In genomic region chr1:109396971-109397370, GRCh38 we compare ENCODE assay signal across 9 cellular contexts. TPM values are rescaled to one million over a fixed set of nuclear protein-coding genes. Genes with fewer than 3 reads are reported as not detected.
DNase-seq lines count a peak whose midpoint lies in the region; ATAC-seq, FAIRE-seq and TF ChIP-seq lines count a peak whose summit lies in the region.
"Had no signal": no experiment of that assay in that cellular context is flagged by ENCODE, and none has a peak within 500 bp of the region (broad histone marks: within the 10 kb centered on the region; RNA-seq: fewer than 3 reads in every experiment).

No MANE protein-coding gene starts in this region.

- WGBS in SK-N-SH (ENCODE audit: low lambda C conversion rate): 19% methylated on average over 14 of the region's 14 CpGs

- H3K9me3 ChIP-seq in SK-N-SH: no peaks in the 10 kb centered on the region
- no peaks in the 10 kb centered on the region for H3K9me3 ChIP-seq in skeletal muscle tissue (ENCODE audit: control insufficient read depth in 3 of 3, low read length in 3 of 3)
- H3K9me3 ChIP-seq: adrenal gland had no signal

- H3K36me3 Mint-ChIP-seq in T-cell: peaks cover 5% of the 10 kb centered on the region
- H3K36me3 Mint-ChIP-seq in glutamatergic neuron (ENCODE audit: unreplicated experiment): no peaks in the 10 kb centered on the region

- H3K27me3 Mint-ChIP-seq in T-cell (peaks cover 38 to 52% of the 10 kb centered on the region in 2 donors), glutamatergic neuron (ENCODE audit: unreplicated experiment) (no peaks in the 10 kb centered on the region)

- peaks cover 17 to 21% of the 10 kb centered on the region in 2 experiments; a peak in 3 of 4 replicates for H3K4me1 ChIP-seq in SK-N-SH (ENCODE audit: control insufficient read depth in 1 of 2, insufficient read depth in 2 of 2, low read depth in 1 of 2, low read length in 1 of 2)
- H3K4me1 ChIP-seq in skeletal muscle tissue (ENCODE audit: control insufficient read depth in 3 of 3, insufficient read depth in 3 of 3, low read length in 3 of 3): peaks cover 45 to 51% (median 46%) of the 10 kb centered on the region in 3 donors

- H3K4me3 Mint-ChIP-seq in T-cell: peak overlapping the region; percentile 78 to 86 (median 80)
- H3K4me3 Mint-ChIP-seq in glutamatergic neuron (ENCODE audit: unreplicated experiment): peak overlapping the region; percentile 97

- peaks cover 14% of the 10 kb centered on the region for H3F3A ChIP-seq in SK-N-SH (replicated peaks; ENCODE audit: insufficient read depth)

- CTCF ChIA-PET in SK-N-SH (lab: Yijun Ruan, JAX): interaction anchor here (0.9 to 14.6 kb wide), 12 partner anchors 10 to 196 kb away, joined by 3 to 252 read pairs (median 8); partner anchors contain the start of genes MYBPHL and PSRC1
- CTCF ChIA-PET in T-cell (lab: Charles Lee): interaction anchor here in 1 of 2 donors (0.5 to 2.1 kb wide), 2 partner anchors 120 to 135 kb away, joined by 4 to 5 read pairs; no protein-coding TSS in a partner anchor

- H3K4me1 Mint-ChIP-seq in T-cell (peaks cover 11 to 21% (median 20%) of the 10 kb centered on the region in 3 donors), glutamatergic neuron (ENCODE audit: low read depth, unreplicated experiment) (peaks cover 24% of the 10 kb centered on the region)

- no peak overlapping the region for H3K27ac ChIP-seq in SK-N-SH (ENCODE audit: low read depth in 2 of 2, low read length in 1 of 2)
- peak overlapping the region; percentile 77 for H3K27ac ChIP-seq in skeletal muscle tissue (ENCODE audit: low read depth, low read length)

- H3K9me3 Mint-ChIP-seq in T-cell (no peaks in the 10 kb centered on the region), glutamatergic neuron (ENCODE audit: unreplicated experiment) (peaks cover 5% of the 10 kb centered on the region)

- H3K36me3 ChIP-seq in SK-N-SH (replicated peaks in 1 of 2; ENCODE audit: control insufficient read depth in 1 of 2, insufficient read depth in 2 of 2, low read length in 1 of 2): peaks cover 7 to 17% of the 10 kb centered on the region in 2 experiments
- H3K36me3 ChIP-seq in skeletal muscle tissue (ENCODE audit: control insufficient read depth in 3 of 3, insufficient read depth in 3 of 3, low read length in 3 of 3): peaks cover 0 to 6% (median 0%) of the 10 kb centered on the region in 3 donors

- TF ChIP-seq RAD21 in SK-N-SH (IDR thresholded peaks at IDR 0.05; ENCODE audit: low read length): no peak

- no peaks in the 10 kb centered on the region for H3K9me2 ChIP-seq in SK-N-SH

- TF ChIP-seq CTCF in SK-N-SH (IDR thresholded peaks at IDR 0.05): no peak
- TF ChIP-seq CTCF in glutamatergic neuron (IDR thresholded peaks at IDR 0.05; ENCODE audit: partially characterized antibody, unreplicated experiment): no peak

- H3K9ac ChIP-seq in SK-N-SH (no peak overlapping the region), skeletal muscle tissue (ENCODE audit: low read depth in 1 of 3, low read length in 3 of 3) (peak overlapping the region; percentile 69 to 82 (median 75))

- ATAC-seq in SK-N-SH treated with all-trans-retinoic acid at 6 μM for 48 hours: no peak
- ATAC-seq in T-cell (replicated peaks in 1 of 4): no peak
- no peak for ATAC-seq in GM21381 (IDR thresholded peaks at IDR 0.05; ENCODE audit: unreplicated experiment)
- no peak for ATAC-seq in GM19455 (IDR thresholded peaks at IDR 0.05; ENCODE audit: unreplicated experiment)

- H3K27ac Mint-ChIP-seq in T-cell (no peak overlapping the region), glutamatergic neuron (ENCODE audit: unreplicated experiment) (peak overlapping the region; percentile 76)

- H3K4me3 ChIP-seq in SK-N-SH (ENCODE audit: low read depth in 2 of 2, low read length in 1 of 2): peak overlapping the region; percentile 65 to 88
- H3K4me3 ChIP-seq in skeletal muscle tissue (ENCODE audit: low read length in 3 of 3): peak overlapping the region; percentile 72 to 78 (median 76)

- POLR2A ChIA-PET in SK-N-SH (lab: Yijun Ruan, JAX) (interaction anchor here (1.1 to 2.7 kb wide), 3 partner anchors 119 to 147 kb away, joined by 3 to 14 read pairs (median 4); partner anchors contain the start of gene CELSR2), T-cell (lab: Charles Lee) (no interaction called here)

- H3K4me2 ChIP-seq in SK-N-SH: peak overlapping the region; percentile 77

- no peak for TF ChIP-seq EP300 in SK-N-SH (IDR thresholded peaks at IDR 0.05; ENCODE audit: borderline replicate concordance in 1 of 2, low read depth in 1 of 2, low read length in 1 of 2)

- H3K79me2 ChIP-seq in SK-N-SH (ENCODE audit: insufficient read depth): peaks cover 26% of the 10 kb centered on the region

- no peaks in the 10 kb centered on the region for H3K27me3 ChIP-seq in SK-N-SH (ENCODE audit: insufficient read depth)
- no peaks in the 10 kb centered on the region for H3K27me3 ChIP-seq in skeletal muscle tissue (ENCODE audit: control insufficient read depth in 3 of 3, insufficient read depth in 3 of 3, low read length in 3 of 3)
- H3K27me3 ChIP-seq: adrenal gland had no signal

- DNase-seq in SK-N-SH (no peak), T-cell (peak in 1 of 34 experiments; percentile 5), glutamatergic neuron (no peak), RCC 7860 (ENCODE audit: low spot score) (no peak)

- peak overlapping the region; percentile 86 for H2AFZ ChIP-seq in SK-N-SH (ENCODE audit: low read depth)

- H4K20me1 ChIP-seq in SK-N-SH (ENCODE audit: insufficient read depth): no peaks in the 10 kb centered on the region

- FAIRE-seq in RCC 7860 (lab: Jason Lieb, UNC): no peak

TF ChIP-seq in SK-N-SH, 30 proteins besides CTCF, POLR2A, EP300 and RAD21:
- TF ChIP-seq, protein P1, sequence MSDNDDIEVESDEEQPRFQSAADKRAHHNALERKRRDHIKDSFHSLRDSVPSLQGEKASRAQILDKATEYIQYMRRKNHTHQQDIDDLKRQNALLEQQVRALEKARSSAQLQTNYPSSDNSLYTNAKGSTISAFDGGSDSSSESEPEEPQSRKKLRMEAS (IDR thresholded peaks at IDR 0.05; ENCODE audit: low read depth): 0 out of 2 replicates have a peak, but pooled peaks have one; percentile 6
- TF ChIP-seq SMC3 (IDR thresholded peaks at IDR 0.05; ENCODE audit: low read depth, low read length): no peak
- TF ChIP-seq RFX5 (IDR thresholded peaks at IDR 0.05; ENCODE audit: low read length): no peak
- no peak for TF ChIP-seq TAF1 (IDR thresholded peaks at IDR 0.05; ENCODE audit: borderline replicate concordance, low read depth, low read length)
- no peak for TF ChIP-seq SIN3A (IDR thresholded peaks at IDR 0.05; ENCODE audit: borderline replicate concordance, low read depth, low read length)
- TF ChIP-seq, protein P2, sequence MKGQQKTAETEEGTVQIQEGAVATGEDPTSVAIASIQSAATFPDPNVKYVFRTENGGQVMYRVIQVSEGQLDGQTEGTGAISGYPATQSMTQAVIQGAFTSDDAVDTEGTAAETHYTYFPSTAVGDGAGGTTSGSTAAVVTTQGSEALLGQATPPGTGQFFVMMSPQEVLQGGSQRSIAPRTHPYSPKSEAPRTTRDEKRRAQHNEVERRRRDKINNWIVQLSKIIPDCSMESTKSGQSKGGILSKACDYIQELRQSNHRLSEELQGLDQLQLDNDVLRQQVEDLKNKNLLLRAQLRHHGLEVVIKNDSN (IDR thresholded peaks at IDR 0.05; ENCODE audit: borderline replicate concordance, low read depth): no peak
- TF ChIP-seq TCF12 (IDR thresholded peaks at IDR 0.05): no peak

TF ChIP-seq in SK-N-SH treated with all-trans-retinoic acid at 6 μM for 48 hours, 23 proteins besides CTCF, POLR2A, EP300 and RAD21:
- TF ChIP-seq GLIS3 (CRISPR knock-in tag; IDR thresholded peaks at IDR 0.05): no peak
- no peak for TF ChIP-seq ZNF565 (CRISPR knock-in tag; conservative IDR thresholded peaks at IDR 0.05; ENCODE audit: low read depth)
- TF ChIP-seq TCF4 (CRISPR knock-in tag; IDR thresholded peaks at IDR 0.05; ENCODE audit: borderline replicate concordance): no peak
- TF ChIP-seq SNAI2 (CRISPR knock-in tag; IDR thresholded peaks at IDR 0.05): no peak
- TF ChIP-seq ZNF70 (CRISPR knock-in tag; IDR thresholded peaks at IDR 0.05): no peak
- no peak for TF ChIP-seq OSR1 (CRISPR knock-in tag; IDR thresholded peaks at IDR 0.05)
- no peak for TF ChIP-seq BACH2 (CRISPR knock-in tag; IDR thresholded peaks at IDR 0.05; ENCODE audit: borderline replicate concordance)
- no peak for TF ChIP-seq ZC3H10 (CRISPR knock-in tag; IDR thresholded peaks at IDR 0.05)
- TF ChIP-seq, protein P3, sequence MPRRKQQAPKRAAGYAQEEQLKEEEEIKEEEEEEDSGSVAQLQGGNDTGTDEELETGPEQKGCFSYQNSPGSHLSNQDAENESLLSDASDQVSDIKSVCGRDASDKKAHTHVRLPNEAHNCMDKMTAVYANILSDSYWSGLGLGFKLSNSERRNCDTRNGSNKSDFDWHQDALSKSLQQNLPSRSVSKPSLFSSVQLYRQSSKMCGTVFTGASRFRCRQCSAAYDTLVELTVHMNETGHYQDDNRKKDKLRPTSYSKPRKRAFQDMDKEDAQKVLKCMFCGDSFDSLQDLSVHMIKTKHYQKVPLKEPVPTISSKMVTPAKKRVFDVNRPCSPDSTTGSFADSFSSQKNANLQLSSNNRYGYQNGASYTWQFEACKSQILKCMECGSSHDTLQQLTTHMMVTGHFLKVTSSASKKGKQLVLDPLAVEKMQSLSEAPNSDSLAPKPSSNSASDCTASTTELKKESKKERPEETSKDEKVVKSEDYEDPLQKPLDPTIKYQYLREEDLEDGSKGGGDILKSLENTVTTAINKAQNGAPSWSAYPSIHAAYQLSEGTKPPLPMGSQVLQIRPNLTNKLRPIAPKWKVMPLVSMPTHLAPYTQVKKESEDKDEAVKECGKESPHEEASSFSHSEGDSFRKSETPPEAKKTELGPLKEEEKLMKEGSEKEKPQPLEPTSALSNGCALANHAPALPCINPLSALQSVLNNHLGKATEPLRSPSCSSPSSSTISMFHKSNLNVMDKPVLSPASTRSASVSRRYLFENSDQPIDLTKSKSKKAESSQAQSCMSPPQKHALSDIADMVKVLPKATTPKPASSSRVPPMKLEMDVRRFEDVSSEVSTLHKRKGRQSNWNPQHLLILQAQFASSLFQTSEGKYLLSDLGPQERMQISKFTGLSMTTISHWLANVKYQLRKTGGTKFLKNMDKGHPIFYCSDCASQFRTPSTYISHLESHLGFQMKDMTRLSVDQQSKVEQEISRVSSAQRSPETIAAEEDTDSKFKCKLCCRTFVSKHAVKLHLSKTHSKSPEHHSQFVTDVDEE (CRISPR knock-in tag; IDR thresholded peaks at IDR 0.05): no peak
- no peak for TF ChIP-seq CSDC2 (CRISPR knock-in tag; IDR thresholded peaks at IDR 0.05)
TF ChIP-seq in SK-N-SH treated with all-trans-retinoic acid at 6 μM for 48 hours: peak in this region for 0.

RNA-seq across cellular contexts. Expression of gene SORT1, which starts 0.7 kb away (rescaled TPM):
- polyA plus RNA-seq in SK-N-SH (2012; rRNA removed): 8.5 and 13.7 TPM in 2 replicates
- polyA plus RNA-seq in SK-N-SH (2012; cell fraction: cytosol; rRNA removed): 11.2 and 12.1 TPM in 2 replicates
- 5.4 and 9.9 TPM in 2 replicates for polyA plus RNA-seq in SK-N-SH (2012; cell fraction: nucleus; rRNA removed)
- total RNA-seq in T-cell (1 to 10 TPM in 4 of 5 donors, under 1 TPM in 1; 0.82 to 2.9 (median 1.5) TPM), glutamatergic neuron (ENCODE audit: unreplicated experiment) (53.2 TPM), skeletal muscle tissue (22.4 TPM)

RNA-seq across cellular contexts. Expression of gene PSMA5, which starts 29.3 kb away (rescaled TPM):
- polyA plus RNA-seq in SK-N-SH (2012; rRNA removed): 118 and 139 TPM in 2 replicates
- polyA plus RNA-seq in SK-N-SH (2012; cell fraction: cytosol; rRNA removed): 136 and 148 TPM in 2 replicates
- polyA plus RNA-seq in SK-N-SH (2012; cell fraction: nucleus; rRNA removed): 47.4 and 81.0 TPM in 2 replicates
- 10 to 100 TPM; 41.1 to 91.2 (median 75.5) TPM for total RNA-seq in T-cell
- 54.0 TPM for total RNA-seq in glutamatergic neuron (ENCODE audit: unreplicated experiment)
- 28.2 TPM for total RNA-seq in skeletal muscle tissue
